2 cellular contexts compared by ENCODE assay signal in genomic region chr4:139322541-139322940, GRCh38. TPM values are rescaled to one million over a fixed set of nuclear protein-coding genes. Genes with fewer than 3 reads are reported as not detected.
"Had no signal": no experiment of that assay in that cellular context is flagged by ENCODE, and none has a peak within 500 bp of the region (broad histone marks: within the 10 kb centered on the region; RNA-seq: fewer than 3 reads in every experiment).

No MANE protein-coding gene starts in this region.

RNA-seq across cellular contexts. Expression of gene MGARP, which starts 42.5 kb away (rescaled TPM):
- total RNA-seq: skeletal muscle tissue, smooth muscle cell had no signal
